In genomic region chr12:32504626-32505025, GRCh38 we compare ENCODE assay signal across 1 cellular context.
TF ChIP-seq lines count a peak whose summit lies in the region.

No MANE protein-coding gene starts in this region.

TF ChIP-seq in endothelial cell of umbilical vein, 7 proteins besides CTCF, POLR2A, EP300 and RAD21:
- no peak for TF ChIP-seq FOS (IDR thresholded peaks at IDR 0.05; ENCODE audit: borderline replicate concordance, insufficient read depth, low read length)
- no peak for TF ChIP-seq POLR2AphosphoS5 (IDR thresholded peaks at IDR 0.05; ENCODE audit: insufficient read depth, low read depth, low read length)
- TF ChIP-seq EZH2 (IDR thresholded peaks at IDR 0.05; ENCODE audit: borderline replicate concordance, low read depth, low read length, severe bottlenecking), result no peak
- TF ChIP-seq MYC (IDR thresholded peaks at IDR 0.05; ENCODE audit: low read depth, low read length), result no peak
- no peak for TF ChIP-seq JUN (IDR thresholded peaks at IDR 0.05; ENCODE audit: borderline replicate concordance, insufficient read depth, insufficient read length, low read depth)
